12 cellular contexts compared by ENCODE assay signal in genomic region chr2:180219471-180219870, GRCh38.
"Had no signal": no experiment of that assay in that cellular context is flagged by ENCODE, and none has a peak within 500 bp of the region (broad histone marks: within the 10 kb centered on the region; RNA-seq: fewer than 3 reads in every experiment).

No MANE protein-coding gene starts in this region.

- ATAC-seq: activated naive CD4-positive, alpha-beta T cell treated with anti-CD3 and anti-CD28 coated beads, Interleukin-2, amount 50 U/mL, for 72 hours; stimulated activated naive CD8-positive, alpha-beta T cell treated with anti-CD3 and anti-CD28 coated beads, Interleukin-15, amount 100 ng/mL, for 72 hours had no signal

- DNase-seq: activated CD4-positive, alpha-beta T cell treated with anti-CD3 and anti-CD28 coated beads, Interleukin-2, amount 50 U/mL, for 4 hours; activated effector memory CD4-positive, alpha-beta T cell treated with anti-CD3 and anti-CD28 coated beads, Interleukin-2, amount 50 U/mL, for 16 hours; activated T-cell treated with anti-CD3 and anti-CD28 coated beads, Interleukin-2, amount 50 U/mL, for 24 hours; caudate nucleus; colonic mucosa; hippocampal formation; ovary; stimulated activated CD4-positive, alpha-beta T cell treated with anti-CD3 and anti-CD28 coated beads, Interleukin-15, amount 100 ng/mL, for 24 hours; stimulated activated CD4-positive, alpha-beta T cell treated with anti-CD3 and anti-CD28 coated beads, Interleukin-4, amount 100 ng/mL, for 24 hours; stimulated activated naive CD8-positive, alpha-beta T cell treated with anti-CD3 and anti-CD28 coated beads, Interleukin-15, amount 100 ng/mL, for 72 hours; testis had no signal

- H3K4me3 ChIP-seq: colonic mucosa, ovary, testis had no signal
